In genomic region chr10:77773631-77774426, GRCh38 we compare ENCODE assay signal across 19 cellular contexts.
"Had no signal": no experiment of that assay in that cellular context is flagged by ENCODE, and none has a peak within 500 bp of the region (broad histone marks: within the 10 kb centered on the region; RNA-seq: fewer than 3 reads in every experiment).

No MANE protein-coding gene starts in this region.

- H3K4me3 Mint-ChIP-seq: activated CD8-positive, alpha-beta memory T cell treated with anti-CD3 and anti-CD28 coated beads, Interleukin-2, amount 10 ng/mL, durations not matched to agents 7 days and 5 days; activated naive CD4-positive, alpha-beta T cell treated with anti-CD3 and anti-CD28 coated beads, Interleukin-2, amount 50 U/mL, for 24 hours; activated T-cell treated with anti-CD3 and anti-CD28 coated beads, Interleukin-2, amount 50 U/mL, for 4 hours; natural killer cell treated with Interleukin-12 subunit alpha and Interleukin-12 subunit beta and Interleukin-15 and Interleukin-18, amount 100 ng/mL, for 72 hours had no signal

- H3K27me3 Mint-ChIP-seq: activated CD8-positive, alpha-beta memory T cell treated with anti-CD3 and anti-CD28 coated beads, Interleukin-2, amount 10 ng/mL, durations not matched to agents 7 days and 5 days; activated naive CD4-positive, alpha-beta T cell treated with anti-CD3 and anti-CD28 coated beads, Interleukin-2, amount 50 U/mL, for 24 hours; natural killer cell treated with Interleukin-12 subunit alpha and Interleukin-12 subunit beta and Interleukin-15 and Interleukin-18, amount 100 ng/mL, for 72 hours had no signal

- H3K4me1 Mint-ChIP-seq: activated CD8-positive, alpha-beta memory T cell treated with anti-CD3 and anti-CD28 coated beads, Interleukin-2, amount 10 ng/mL, durations not matched to agents 7 days and 5 days; activated naive CD4-positive, alpha-beta T cell treated with anti-CD3 and anti-CD28 coated beads, Interleukin-2, amount 50 U/mL, for 24 hours had no signal

- H3K27ac ChIP-seq: adrenal gland, colonic mucosa, esophagus squamous epithelium, transverse colon had no signal

- ATAC-seq: activated CD8-positive, alpha-beta memory T cell treated with anti-CD3 and anti-CD28 coated beads, Interleukin-2, amount 10 ng/mL, durations not matched to agents 7 days and 5 days; activated T-cell treated with anti-CD3 and anti-CD28 coated beads, Interleukin-2, amount 50 U/mL, for 4 hours; natural killer cell treated with Interleukin-12 subunit alpha and Interleukin-12 subunit beta and Interleukin-15 and Interleukin-18, amount 100 ng/mL, for 72 hours had no signal

- H3K9me3 ChIP-seq: adrenal gland, colonic mucosa had no signal

- H3K27ac Mint-ChIP-seq: activated CD8-positive, alpha-beta memory T cell treated with anti-CD3 and anti-CD28 coated beads, Interleukin-2, amount 10 ng/mL, durations not matched to agents 7 days and 5 days; activated naive CD4-positive, alpha-beta T cell treated with anti-CD3 and anti-CD28 coated beads, Interleukin-2, amount 50 U/mL, for 24 hours had no signal

- DNase-seq: activated CD4-positive, alpha-beta T cell treated with anti-CD3 and anti-CD28 coated beads for 1 hour; activated CD4-positive, alpha-beta T cell treated with anti-CD3 and anti-CD28 coated beads, Interleukin-2, amount 50 U/mL, for 48 hours; activated CD8-positive, alpha-beta memory T cell treated with anti-CD3 and anti-CD28 coated beads, Interleukin-2, amount 10 ng/mL, durations not matched to agents 7 days and 5 days; activated effector memory CD4-positive, alpha-beta T cell treated with anti-CD3 and anti-CD28 coated beads, Interleukin-2, amount 50 U/mL, for 16 hours; activated T-cell treated with anti-CD3 and anti-CD28 coated beads, Interleukin-2, amount 50 U/mL, for 4 hours; central memory CD4-positive, alpha-beta T cell; colonic mucosa; esophagus squamous epithelium; glutamatergic neuron; hypothalamus; mesendoderm; stimulated activated CD4-positive, alpha-beta T cell treated with anti-CD3 and anti-CD28 coated beads, Interleukin-15, amount 100 ng/mL, for 24 hours; stimulated activated CD4-positive, alpha-beta T cell treated with anti-CD3 and anti-CD28 coated beads, Interleukin-4, amount 100 ng/mL, for 24 hours; stimulated activated naive CD4-positive, alpha-beta T cell; substantia nigra; transverse colon had no signal

- H3K4me1 ChIP-seq: adrenal gland, colonic mucosa, esophagus squamous epithelium, transverse colon had no signal

- H3K27me3 ChIP-seq: adrenal gland, colonic mucosa, esophagus squamous epithelium, transverse colon had no signal

- H3K36me3 ChIP-seq: adrenal gland, colonic mucosa, transverse colon had no signal

- H3K4me3 ChIP-seq: adrenal gland, colonic mucosa, esophagus squamous epithelium, transverse colon had no signal
